2 cellular contexts compared by ENCODE assay signal in the genomic region with DNA sequence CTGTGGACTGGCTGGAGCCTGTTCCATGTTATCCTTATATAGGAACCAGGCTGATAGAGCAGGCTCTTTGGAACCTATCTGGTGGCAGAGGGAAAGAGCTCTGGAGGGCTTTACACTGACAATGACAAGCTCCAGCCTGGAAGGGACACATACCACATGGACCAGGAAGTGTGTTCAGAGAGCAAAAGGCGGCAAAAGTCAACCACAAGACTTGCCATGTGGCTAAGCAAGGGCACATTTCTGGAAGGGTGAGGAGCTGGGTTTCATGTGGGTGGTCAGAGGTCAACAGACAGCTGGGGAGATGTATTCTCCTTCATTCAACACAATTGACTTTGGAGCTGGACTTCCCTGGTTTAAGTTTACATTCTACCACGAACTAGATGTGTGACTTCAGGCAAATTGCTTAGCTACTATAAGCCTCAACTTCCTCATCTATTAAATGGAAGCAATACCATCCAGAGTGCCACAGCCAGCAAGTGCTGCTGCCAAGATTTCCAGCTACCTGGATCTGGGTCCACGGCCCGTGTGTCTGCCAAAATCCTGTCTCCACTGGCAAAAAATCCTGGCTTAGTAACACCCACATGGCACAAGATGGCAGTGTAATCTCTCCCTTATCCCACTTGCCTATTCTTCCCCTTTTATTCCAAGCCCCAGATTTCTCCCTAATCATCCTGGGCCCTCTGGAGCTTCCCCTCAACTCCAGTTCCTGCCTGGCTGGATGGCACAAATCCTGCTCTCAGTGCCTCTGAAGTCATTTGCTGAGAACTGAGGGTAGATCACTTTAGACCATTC.
TF ChIP-seq lines count a peak whose summit lies in the region.

No MANE protein-coding gene starts in this region.

TF ChIP-seq in A549, 52 proteins besides CTCF, POLR2A, EP300 and RAD21:
- TF ChIP-seq NPAS2 (CRISPR knock-in tag; IDR thresholded peaks at IDR 0.05; ENCODE audit: borderline replicate concordance) (no peak), HOXA7 (CRISPR knock-in tag; IDR thresholded peaks at IDR 0.05) (no peak), SMC3 (IDR thresholded peaks at IDR 0.05) (peak; percentile 55), TFCP2L1 (CRISPR knock-in tag; IDR thresholded peaks at IDR 0.05) (no peak), NR3C1 (IDR thresholded peaks at IDR 0.05) (no peak), MAX (IDR thresholded peaks at IDR 0.05) (peak; percentile 25; the same call in 1 of the 2 replicates), CEBPB (IDR thresholded peaks at IDR 0.05) (no peak), ZNF302 (CRISPR knock-in tag; IDR thresholded peaks at IDR 0.05) (no peak), E2F6 (IDR thresholded peaks at IDR 0.05; ENCODE audit: borderline replicate concordance, low read depth) (0 out of 2 replicates have a peak, but pooled peaks have one; percentile 34), TP53 (CRISPR knock-in tag; IDR thresholded peaks at IDR 0.05) (no peak), ZC3H11A (IDR thresholded peaks at IDR 0.05) (no peak)
- TF ChIP-seq, protein P1, sequence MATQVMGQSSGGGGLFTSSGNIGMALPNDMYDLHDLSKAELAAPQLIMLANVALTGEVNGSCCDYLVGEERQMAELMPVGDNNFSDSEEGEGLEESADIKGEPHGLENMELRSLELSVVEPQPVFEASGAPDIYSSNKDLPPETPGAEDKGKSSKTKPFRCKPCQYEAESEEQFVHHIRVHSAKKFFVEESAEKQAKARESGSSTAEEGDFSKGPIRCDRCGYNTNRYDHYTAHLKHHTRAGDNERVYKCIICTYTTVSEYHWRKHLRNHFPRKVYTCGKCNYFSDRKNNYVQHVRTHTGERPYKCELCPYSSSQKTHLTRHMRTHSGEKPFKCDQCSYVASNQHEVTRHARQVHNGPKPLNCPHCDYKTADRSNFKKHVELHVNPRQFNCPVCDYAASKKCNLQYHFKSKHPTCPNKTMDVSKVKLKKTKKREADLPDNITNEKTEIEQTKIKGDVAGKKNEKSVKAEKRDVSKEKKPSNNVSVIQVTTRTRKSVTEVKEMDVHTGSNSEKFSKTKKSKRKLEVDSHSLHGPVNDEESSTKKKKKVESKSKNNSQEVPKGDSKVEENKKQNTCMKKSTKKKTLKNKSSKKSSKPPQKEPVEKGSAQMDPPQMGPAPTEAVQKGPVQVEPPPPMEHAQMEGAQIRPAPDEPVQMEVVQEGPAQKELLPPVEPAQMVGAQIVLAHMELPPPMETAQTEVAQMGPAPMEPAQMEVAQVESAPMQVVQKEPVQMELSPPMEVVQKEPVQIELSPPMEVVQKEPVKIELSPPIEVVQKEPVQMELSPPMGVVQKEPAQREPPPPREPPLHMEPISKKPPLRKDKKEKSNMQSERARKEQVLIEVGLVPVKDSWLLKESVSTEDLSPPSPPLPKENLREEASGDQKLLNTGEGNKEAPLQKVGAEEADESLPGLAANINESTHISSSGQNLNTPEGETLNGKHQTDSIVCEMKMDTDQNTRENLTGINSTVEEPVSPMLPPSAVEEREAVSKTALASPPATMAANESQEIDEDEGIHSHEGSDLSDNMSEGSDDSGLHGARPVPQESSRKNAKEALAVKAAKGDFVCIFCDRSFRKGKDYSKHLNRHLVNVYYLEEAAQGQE (IDR thresholded peaks at IDR 0.05), result no peak
- TF ChIP-seq, protein P2, sequence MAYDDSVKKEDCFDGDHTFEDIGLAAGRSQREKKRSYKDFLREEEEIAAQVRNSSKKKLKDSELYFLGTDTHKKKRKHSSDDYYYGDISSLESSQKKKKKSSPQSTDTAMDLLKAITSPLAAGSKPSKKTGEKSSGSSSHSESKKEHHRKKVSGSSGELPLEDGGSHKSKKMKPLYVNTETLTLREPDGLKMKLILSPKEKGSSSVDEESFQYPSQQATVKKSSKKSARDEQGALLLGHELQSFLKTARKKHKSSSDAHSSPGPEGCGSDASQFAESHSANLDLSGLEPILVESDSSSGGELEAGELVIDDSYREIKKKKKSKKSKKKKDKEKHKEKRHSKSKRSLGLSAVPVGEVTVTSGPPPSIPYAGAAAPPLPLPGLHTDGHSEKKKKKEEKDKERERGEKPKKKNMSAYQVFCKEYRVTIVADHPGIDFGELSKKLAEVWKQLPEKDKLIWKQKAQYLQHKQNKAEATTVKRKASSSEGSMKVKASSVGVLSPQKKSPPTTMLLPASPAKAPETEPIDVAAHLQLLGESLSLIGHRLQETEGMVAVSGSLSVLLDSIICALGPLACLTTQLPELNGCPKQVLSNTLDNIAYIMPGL (CRISPR knock-in tag; IDR thresholded peaks at IDR 0.05; ENCODE audit: borderline replicate concordance), result no peak

TF ChIP-seq in WTC11, 78 proteins besides CTCF, POLR2A, EP300 and RAD21:
- TF ChIP-seq JAZF1 (CRISPR knock-in tag; IDR thresholded peaks at IDR 0.05) (no peak), OVOL2 (CRISPR knock-in tag; IDR thresholded peaks at IDR 0.05; ENCODE audit: borderline replicate concordance) (no peak), FOXK1 (CRISPR knock-in tag; IDR thresholded peaks at IDR 0.05) (no peak), HMGA2 (CRISPR knock-in tag; IDR thresholded peaks at IDR 0.05) (no peak), ZNF671 (CRISPR knock-in tag; IDR thresholded peaks at IDR 0.05) (no peak), JUN (CRISPR knock-in tag; IDR thresholded peaks at IDR 0.05) (no peak), GABPB1 (CRISPR knock-in tag; IDR thresholded peaks at IDR 0.05) (no peak), ZNF281 (CRISPR knock-in tag; IDR thresholded peaks at IDR 0.05) (no peak), ZNF263 (CRISPR knock-in tag; IDR thresholded peaks at IDR 0.05; ENCODE audit: low read depth) (no peak), ELF4 (CRISPR knock-in tag; IDR thresholded peaks at IDR 0.05; ENCODE audit: low read depth) (no peak), MYBL2 (CRISPR knock-in tag; IDR thresholded peaks at IDR 0.05) (no peak), FOXJ3 (CRISPR knock-in tag; IDR thresholded peaks at IDR 0.05; ENCODE audit: borderline replicate concordance) (no peak), USF1 (CRISPR knock-in tag; IDR thresholded peaks at IDR 0.05) (no peak), RELA (CRISPR knock-in tag; IDR thresholded peaks at IDR 0.05; ENCODE audit: borderline replicate concordance) (no peak), TP53 (CRISPR knock-in tag; IDR thresholded peaks at IDR 0.05) (no peak), CBFB (CRISPR knock-in tag; IDR thresholded peaks at IDR 0.05; ENCODE audit: low read depth) (no peak), TEAD1 (CRISPR knock-in tag; IDR thresholded peaks at IDR 0.05) (no peak)
- TF ChIP-seq, protein P3, sequence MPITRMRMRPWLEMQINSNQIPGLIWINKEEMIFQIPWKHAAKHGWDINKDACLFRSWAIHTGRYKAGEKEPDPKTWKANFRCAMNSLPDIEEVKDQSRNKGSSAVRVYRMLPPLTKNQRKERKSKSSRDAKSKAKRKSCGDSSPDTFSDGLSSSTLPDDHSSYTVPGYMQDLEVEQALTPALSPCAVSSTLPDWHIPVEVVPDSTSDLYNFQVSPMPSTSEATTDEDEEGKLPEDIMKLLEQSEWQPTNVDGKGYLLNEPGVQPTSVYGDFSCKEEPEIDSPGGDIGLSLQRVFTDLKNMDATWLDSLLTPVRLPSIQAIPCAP (CRISPR knock-in tag; IDR thresholded peaks at IDR 0.05), result no peak
- TF ChIP-seq, protein P4, sequence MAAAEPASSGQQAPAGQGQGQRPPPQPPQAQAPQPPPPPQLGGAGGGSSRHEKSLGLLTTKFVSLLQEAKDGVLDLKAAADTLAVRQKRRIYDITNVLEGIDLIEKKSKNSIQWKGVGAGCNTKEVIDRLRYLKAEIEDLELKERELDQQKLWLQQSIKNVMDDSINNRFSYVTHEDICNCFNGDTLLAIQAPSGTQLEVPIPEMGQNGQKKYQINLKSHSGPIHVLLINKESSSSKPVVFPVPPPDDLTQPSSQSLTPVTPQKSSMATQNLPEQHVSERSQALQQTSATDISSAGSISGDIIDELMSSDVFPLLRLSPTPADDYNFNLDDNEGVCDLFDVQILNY (CRISPR knock-in tag; IDR thresholded peaks at IDR 0.05), result no peak
- TF ChIP-seq, protein P5, sequence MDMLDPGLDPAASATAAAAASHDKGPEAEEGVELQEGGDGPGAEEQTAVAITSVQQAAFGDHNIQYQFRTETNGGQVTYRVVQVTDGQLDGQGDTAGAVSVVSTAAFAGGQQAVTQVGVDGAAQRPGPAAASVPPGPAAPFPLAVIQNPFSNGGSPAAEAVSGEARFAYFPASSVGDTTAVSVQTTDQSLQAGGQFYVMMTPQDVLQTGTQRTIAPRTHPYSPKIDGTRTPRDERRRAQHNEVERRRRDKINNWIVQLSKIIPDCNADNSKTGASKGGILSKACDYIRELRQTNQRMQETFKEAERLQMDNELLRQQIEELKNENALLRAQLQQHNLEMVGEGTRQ (CRISPR knock-in tag; IDR thresholded peaks at IDR 0.05), result no peak
